In genomic region chr17:17836250-17836817, GRCh38 we compare ENCODE assay signal across 9 cellular contexts. TPM values are rescaled to one million over a fixed set of nuclear protein-coding genes. Genes with fewer than 3 reads are reported as not detected.
DNase-seq lines count a peak whose midpoint lies in the region; ATAC-seq, FAIRE-seq and TF ChIP-seq lines count a peak whose summit lies in the region.
"Had no signal": no experiment of that assay in that cellular context is flagged by ENCODE, and none has a peak within 500 bp of the region (broad histone marks: within the 10 kb centered on the region; RNA-seq: fewer than 3 reads in every experiment).

No MANE protein-coding gene starts in this region.

- peak overlapping the region; percentile 99 for H3K27ac ChIP-seq in kidney (ENCODE audit: low read depth in 2 of 2, low read length in 2 of 2)

- H3K36me3 ChIP-seq in kidney (ENCODE audit: control insufficient read depth in 1 of 2, insufficient read depth in 2 of 2, low read length in 2 of 2) = no peaks in the 10 kb centered on the region

- no peak for TF ChIP-seq CTCF in kidney (IDR thresholded peaks at IDR 0.05; ENCODE audit: borderline replicate concordance, extremely low read depth, insufficient read depth)

- peaks cover 55 to 59% of the 10 kb centered on the region in 2 donors for H3K4me1 ChIP-seq in kidney (ENCODE audit: control insufficient read depth in 1 of 2, insufficient read depth in 1 of 2, low read depth in 1 of 2, low read length in 2 of 2)

- H3K9ac ChIP-seq in kidney (ENCODE audit: low read length in 2 of 2) = peak overlapping the region; percentile 90 to 91

- ATAC-seq in HG03354 (IDR thresholded peaks at IDR 0.05; ENCODE audit: poor library complexity, severe bottlenecking, unreplicated experiment) = peak; percentile 59

- H3K9me3 ChIP-seq in kidney (ENCODE audit: control insufficient read depth in 1 of 2, low read length in 2 of 2) = no peaks in the 10 kb centered on the region

- peak; percentile 96 for TF ChIP-seq POLR2A in GM19099 (IDR thresholded peaks at IDR 0.05; ENCODE audit: extremely low read depth, insufficient read length, low read depth)

- H3K4me3 ChIP-seq in kidney (ENCODE audit: low read length in 2 of 2) = peak overlapping the region; percentile 75 to 80

- no peak for FAIRE-seq in kidney (lab: Jason Lieb, UNC)
- FAIRE-seq: TTC549 had no signal

- peak; percentile 56 to 66 for DNase-seq in AML-193 (lab: John Stamatoyannopoulos, UW)
- peak; percentile 94 to 98 for DNase-seq in NCI-H446 (lab: John Stamatoyannopoulos, UW)
- peak; percentile 94 for DNase-seq in activated CD4-positive, alpha-beta T cell treated with anti-CD3 and anti-CD28 coated beads for 1 hour
- DNase-seq in cerebellar nuclear complex (lab: John Stamatoyannopoulos, UW) = peak; percentile 48 to 82
- DNase-seq in kidney = peak; percentile 99
- DNase-seq in stimulated activated CD4-positive, alpha-beta T cell treated with anti-CD3 and anti-CD28 coated beads, Interleukin-12 subunit alpha, Interleukin-12 subunit beta, amount 100 ng/mL, for 48 hours (ENCODE audit: low read depth in 2 of 3, low spot score in 1 of 3) = peak; percentile 96 to 97 (median 96)

- intact Hi-C loops in kidney (cut with DNase I) = no loop called here

RNA-seq across cellular contexts. Expression of gene SREBF1, which starts 0.5 kb away (rescaled TPM):
- total RNA-seq in kidney = 48.3 TPM
- polyA plus RNA-seq in kidney (ENCODE audit: insufficient read depth, low read depth, low replicate concordance) = 37.6 TPM

Comparison
In these comparisons a context has a peak if more than half of its experiments do, and no peak if none do; other contexts are left out.
1. Peak in every context shown above with its lines: DNase-seq, ATAC-seq, H3K4me3 ChIP-seq and H3K27ac ChIP-seq.